ENCODE assay signal across 14 cellular contexts in genomic region chr6:138970159-138970558, GRCh38. TPM values are rescaled to one million over a fixed set of nuclear protein-coding genes. Genes with fewer than 3 reads are reported as not detected.
DNase-seq lines count a peak whose midpoint lies in the region; ATAC-seq and TF ChIP-seq lines count a peak whose summit lies in the region.
"Had no signal": no experiment of that assay in that cellular context is flagged by ENCODE, and none has a peak within 500 bp of the region (broad histone marks: within the 10 kb centered on the region; RNA-seq: fewer than 3 reads in every experiment).

No MANE protein-coding gene starts in this region.

- 81% methylated on average over 3 of the region's 3 CpGs for WGBS in SK-N-SH (ENCODE audit: low lambda C conversion rate)

- POLR2A ChIA-PET in SK-N-SH (lab: Yijun Ruan, JAX) = no interaction called here

- H4K20me1 ChIP-seq in SK-N-SH (ENCODE audit: insufficient read depth) = peaks cover 14% of the 10 kb centered on the region; the same call in 1 of the 2 replicates

- H3K4me3 ChIP-seq in SK-N-SH (ENCODE audit: low read depth in 2 of 2, low read length in 1 of 2) (no peak overlapping the region), adipocyte (ENCODE audit: low read length) (peak overlapping the region; percentile 41), subcutaneous abdominal adipose tissue (ENCODE audit: low read depth in 1 of 5, low read length in 5 of 5) (no peak overlapping the region)
- H3K4me3 ChIP-seq: thyroid gland had no signal

- H3F3A ChIP-seq in SK-N-SH (replicated peaks; ENCODE audit: insufficient read depth) = peaks cover 43% of the 10 kb centered on the region

- H3K27me3 ChIP-seq in SK-N-SH (ENCODE audit: insufficient read depth) = no peaks in the 10 kb centered on the region
- no peaks in the 10 kb centered on the region for H3K27me3 ChIP-seq in adipocyte (replicated peaks; ENCODE audit: control insufficient read depth, insufficient read depth, low read length)
- no peaks in the 10 kb centered on the region for H3K27me3 ChIP-seq in foreskin keratinocyte
- no peaks in the 10 kb centered on the region for H3K27me3 ChIP-seq in subcutaneous abdominal adipose tissue (ENCODE audit: control insufficient read depth in 5 of 5, insufficient read depth in 4 of 5, low read length in 5 of 5)
- H3K27me3 ChIP-seq: thyroid gland had no signal

- peaks cover 80% of the 10 kb centered on the region for H3K79me2 ChIP-seq in SK-N-SH (ENCODE audit: insufficient read depth)

- CTCF ChIA-PET in SK-N-SH (lab: Yijun Ruan, JAX) = interaction anchor here (1.1 kb wide), 1 partner anchor 17 kb away, joined by 4 read pairs; the partner anchor contains the start of gene REPS1

- TF ChIP-seq RAD21 in SK-N-SH (IDR thresholded peaks at IDR 0.05; ENCODE audit: low read length) = no peak

- no peak overlapping the region for H3K9ac ChIP-seq in SK-N-SH
- H3K9ac ChIP-seq in adipocyte (ENCODE audit: low read length) = peak overlapping the region; percentile 8
- H3K9ac ChIP-seq in subcutaneous abdominal adipose tissue (ENCODE audit: low read length in 5 of 5) = no peak overlapping the region

- H3K27ac ChIP-seq in SK-N-SH (ENCODE audit: low read depth in 2 of 2, low read length in 1 of 2) (peak overlapping the region in 1 of 2 experiments; percentile 85; a peak in 3 of 4 replicates), foreskin keratinocyte (peak overlapping the region; percentile 80), subcutaneous abdominal adipose tissue (ENCODE audit: low read depth, low read length) (peak overlapping the region; percentile 28)
- H3K27ac ChIP-seq: thyroid gland had no signal

- H3K36me3 ChIP-seq in SK-N-SH (replicated peaks in 1 of 2; ENCODE audit: control insufficient read depth in 1 of 2, insufficient read depth in 2 of 2, low read length in 1 of 2) (no peaks in the 10 kb centered on the region), adipocyte (ENCODE audit: control insufficient read depth, insufficient read depth, low read length, severe bottlenecking) (no peaks in the 10 kb centered on the region), subcutaneous abdominal adipose tissue (ENCODE audit: control insufficient read depth in 5 of 5, insufficient read depth in 5 of 5, low read length in 5 of 5) (no peaks in the 10 kb centered on the region)
- H3K36me3 ChIP-seq: thyroid gland had no signal

- no peaks in the 10 kb centered on the region for H3K9me2 ChIP-seq in SK-N-SH

- ATAC-seq in SK-N-SH treated with all-trans-retinoic acid at 6 μM for 48 hours (no peak), foreskin keratinocyte (no peak), HG02798 (IDR thresholded peaks at IDR 0.05; ENCODE audit: poor library complexity, unreplicated experiment) (no peak)

- H3K4me2 ChIP-seq in SK-N-SH = 0 out of 2 replicates have a peak overlapping the region, but pooled peaks have one; percentile 59

- no peaks in the 10 kb centered on the region for H3K9me3 ChIP-seq in SK-N-SH
- no peaks in the 10 kb centered on the region for H3K9me3 ChIP-seq in adipocyte (ENCODE audit: control insufficient read depth, low read length)
- no peaks in the 10 kb centered on the region for H3K9me3 ChIP-seq in subcutaneous abdominal adipose tissue (ENCODE audit: control insufficient read depth in 5 of 5, low read length in 5 of 5)
- H3K9me3 ChIP-seq: thyroid gland had no signal

- H3K4me1 ChIP-seq in SK-N-SH (ENCODE audit: control insufficient read depth in 1 of 2, insufficient read depth in 2 of 2, low read depth in 1 of 2, low read length in 1 of 2) = peaks cover 42% of the 10 kb centered on the region in 2 experiments
- H3K4me1 ChIP-seq in adipocyte (ENCODE audit: control insufficient read depth, insufficient read depth, low read length) = peaks cover 48% of the 10 kb centered on the region
- peaks cover 60% of the 10 kb centered on the region for H3K4me1 ChIP-seq in foreskin keratinocyte
- peaks cover 0 to 40% (median 39%) of the 10 kb centered on the region in 5 donors for H3K4me1 ChIP-seq in subcutaneous abdominal adipose tissue (ENCODE audit: control insufficient read depth in 5 of 5, insufficient read depth in 5 of 5, low read length in 5 of 5)

- TF ChIP-seq EP300 in SK-N-SH (IDR thresholded peaks at IDR 0.05; ENCODE audit: borderline replicate concordance in 1 of 2, low read depth in 1 of 2, low read length in 1 of 2) = no peak

- H2AFZ ChIP-seq in SK-N-SH (ENCODE audit: low read depth) = no peak overlapping the region

- DNase-seq in SK-N-SH (no peak), adipocyte (ENCODE audit: low read depth) (no peak), foreskin keratinocyte (peak in 1 of 2 donors; percentile 25), NCI-H774 (lab: John Stamatoyannopoulos, UW) (no peak), NCI-H1694 (lab: John Stamatoyannopoulos, UW) (no peak)
- DNase-seq: 8988T; activated CD4-positive, alpha-beta T cell treated with anti-CD3 and anti-CD28 coated beads, Interleukin-2, amount 50 U/mL, for 4 hours; CD8-positive, alpha-beta memory T cell; effector memory CD4-positive, alpha-beta T cell; NCI-H2029 treated with DMSO at 0.1 percent for 48 hours; thyroid gland had no signal

- TF ChIP-seq CTCF in SK-N-SH (IDR thresholded peaks at IDR 0.05) = no peak
- no peak for TF ChIP-seq CTCF in foreskin keratinocyte (conservative IDR thresholded peaks at IDR 0.05)

TF ChIP-seq in SK-N-SH, 30 proteins besides CTCF, POLR2A, EP300 and RAD21 (continues in another document):
- no peak for TF ChIP-seq MXI1 (IDR thresholded peaks at IDR 0.05; ENCODE audit: low read depth, low read length)
- no peak for TF ChIP-seq EZH2phosphoT487 (IDR thresholded peaks at IDR 0.05; ENCODE audit: borderline replicate concordance, low read depth)
- no peak for TF ChIP-seq FOXJ3 (CRISPR knock-in tag; IDR thresholded peaks at IDR 0.05)
- no peak for TF ChIP-seq USF2 (IDR thresholded peaks at IDR 0.05; ENCODE audit: borderline replicate concordance, low read depth, low read length)
- no peak for TF ChIP-seq JUND (IDR thresholded peaks at IDR 0.05)
- TF ChIP-seq GABPA (IDR thresholded peaks at IDR 0.05; ENCODE audit: low read depth) = no peak
- TF ChIP-seq CHD2 (IDR thresholded peaks at IDR 0.05; ENCODE audit: low read length, partially characterized antibody) = no peak
- TF ChIP-seq POLR2AphosphoS5 (IDR thresholded peaks at IDR 0.05; ENCODE audit: low read depth, low read length) = no peak
- no peak for TF ChIP-seq IRF3 (IDR thresholded peaks at IDR 0.05; ENCODE audit: low read depth, low read length)

TF ChIP-seq in SK-N-SH treated with all-trans-retinoic acid at 6 μM for 48 hours, 23 proteins besides CTCF, POLR2A, EP300 and RAD21:
- no peak for TF ChIP-seq ZC3H10 (CRISPR knock-in tag; IDR thresholded peaks at IDR 0.05)

RNA-seq across cellular contexts. Expression of gene REPS1, which starts 17.9 kb away (rescaled TPM):
- 26.2 and 30.4 TPM in 2 replicates for polyA plus RNA-seq in SK-N-SH (2012; rRNA removed)
- 25.6 and 26.3 TPM in 2 replicates for polyA plus RNA-seq in SK-N-SH (2012; cell fraction: cytosol; rRNA removed)
- 30.1 and 47.1 TPM in 2 replicates for polyA plus RNA-seq in SK-N-SH (2012; cell fraction: nucleus; rRNA removed)
- total RNA-seq in foreskin keratinocyte = 60.1 and 60.4 TPM in 2 replicates
- polyA plus RNA-seq in foreskin keratinocyte = 40.3 and 42.6 TPM in 2 replicates

RNA-seq across cellular contexts. Expression of gene ABRACL, which starts 58.4 kb away (rescaled TPM):
- polyA plus RNA-seq in SK-N-SH (2012; rRNA removed) (21.9 and 22.9 TPM in 2 replicates), foreskin keratinocyte (123 and 124 TPM in 2 replicates)
- 29.8 and 45.0 TPM in 2 replicates for polyA plus RNA-seq in SK-N-SH (2012; cell fraction: cytosol; rRNA removed)
- 5.2 and 7.5 TPM in 2 replicates for polyA plus RNA-seq in SK-N-SH (2012; cell fraction: nucleus; rRNA removed)
- total RNA-seq in foreskin keratinocyte = 97.8 and 98.8 TPM in 2 replicates
